In genomic region chr10:112262556-112262955, GRCh38 we compare ENCODE assay signal across 34 cellular contexts. TPM values are rescaled to one million over a fixed set of nuclear protein-coding genes. Genes with fewer than 3 reads are reported as not detected.
DNase-seq lines count a peak whose midpoint lies in the region; TF ChIP-seq lines count a peak whose summit lies in the region.
"Had no signal": no experiment of that assay in that cellular context is flagged by ENCODE, and none has a peak within 500 bp of the region (broad histone marks: within the 10 kb centered on the region; RNA-seq: fewer than 3 reads in every experiment).

No MANE protein-coding gene starts in this region.

- H3K27ac ChIP-seq in uterus: peak overlapping the region; percentile 2 to 34
- H3K27ac ChIP-seq: BLaER1 treated with 17β-estradiol and CSF1 and Interleukin-3, amounts not matched to agents 10 nM and 100 nM; pancreas had no signal

- DNase-seq in GM03348 (ENCODE audit: low spot score): peak; percentile 31
- DNase-seq in adipocyte (ENCODE audit: low read depth): no peak
- peak; percentile 46 for DNase-seq in fibroblast of the aortic adventitia (ENCODE audit: low read depth)
- DNase-seq in uterus: no peak
- no peak for DNase-seq in GF-D8 (lab: John Stamatoyannopoulos, UW)
- no peak for DNase-seq in hypothalamus (lab: John Stamatoyannopoulos, UW)
- no peak for DNase-seq in cerebellar nuclear complex (lab: John Stamatoyannopoulos, UW)
- DNase-seq: ACHN; activated CD4-positive, alpha-beta T cell treated with anti-CD3 and anti-CD28 coated beads, Interleukin-2, amount 50 U/mL, for 4 hours; activated CD4-positive, CD25-positive, alpha-beta regulatory T cell; activated CD8-positive, alpha-beta memory T cell treated with anti-CD3 and anti-CD28 coated beads, Interleukin-2, amount 10 ng/mL, durations not matched to agents 7 days and 5 days; activated gamma-delta T cell; activated naive CD8-positive, alpha-beta T cell treated with anti-CD3 and anti-CD28 coated beads for 36 hours; activated T-cell treated with anti-CD3 and anti-CD28 coated beads, Interleukin-2, amount 50 U/mL, for 4 hours; KBM-7; left colon; NCI-H1417 treated with DMSO at 0.1 percent for 48 hours; NCI-H2081 treated with DMSO at 0.1 percent for 48 hours; NCI-H2227 treated with DMSO at 0.1 percent for 48 hours; NCI-H69; pancreas; PC-3; retina; SK-N-SH; small intestine; stimulated activated naive CD4-positive, alpha-beta T cell had no signal

- peaks cover 48% of the 10 kb centered on the region for H3K4me1 ChIP-seq in adipocyte (ENCODE audit: control insufficient read depth, insufficient read depth, low read length)
- no peaks in the 10 kb centered on the region for H3K4me1 ChIP-seq in uterus
- H3K4me1 ChIP-seq: BLaER1 treated with 17β-estradiol and CSF1 and Interleukin-3, amounts not matched to agents 10 nM and 100 nM had no signal

- intact Hi-C loops in uterus (cut with DNase I; ENCODE audit: low total_unique reads): no loop called here

- TF ChIP-seq CTCF in fibroblast of the aortic adventitia (IDR thresholded peaks at IDR 0.05; ENCODE audit: insufficient read depth, low read length) (no peak), uterus (IDR thresholded peaks at IDR 0.05) (no peak)

- H3K9ac ChIP-seq in adipocyte (ENCODE audit: low read length): peak overlapping the region; percentile 77
- H3K9ac ChIP-seq: BLaER1 treated with 17β-estradiol and CSF1 and Interleukin-3, amounts not matched to agents 10 nM and 100 nM; SK-N-SH had no signal

- H3K27me3 ChIP-seq in adipocyte (replicated peaks; ENCODE audit: control insufficient read depth, insufficient read depth, low read length) (no peaks in the 10 kb centered on the region), uterus (no peaks in the 10 kb centered on the region)
- H3K27me3 ChIP-seq: BLaER1 treated with 17β-estradiol and CSF1 and Interleukin-3, amounts not matched to agents 10 nM and 100 nM; pancreas had no signal

- H3K4me3 ChIP-seq in adipocyte (ENCODE audit: low read length) (peak overlapping the region; percentile 25), fibroblast of the aortic adventitia (ENCODE audit: low read depth, low read length) (no peak overlapping the region), uterus (no peak overlapping the region)
- H3K4me3 ChIP-seq: BLaER1 treated with 17β-estradiol and CSF1 and Interleukin-3, amounts not matched to agents 10 nM and 100 nM; pancreas had no signal

- TF ChIP-seq POLR2A in uterus (IDR thresholded peaks at IDR 0.05): no peak

- H3K9me3 ChIP-seq in adipocyte (ENCODE audit: control insufficient read depth, low read length) (peaks cover 9% of the 10 kb centered on the region), uterus (no peaks in the 10 kb centered on the region)
- H3K9me3 ChIP-seq: pancreas, SK-N-SH had no signal

- H3K36me3 ChIP-seq in adipocyte (ENCODE audit: control insufficient read depth, insufficient read depth, low read length, severe bottlenecking) (no peaks in the 10 kb centered on the region), uterus (no peaks in the 10 kb centered on the region)
- H3K36me3 ChIP-seq: BLaER1 treated with 17β-estradiol and CSF1 and Interleukin-3, amounts not matched to agents 10 nM and 100 nM; pancreas had no signal

RNA-seq across cellular contexts. Expression of gene TECTB, which starts 20.6 kb away (rescaled TPM):
- total RNA-seq in fibroblast of the aortic adventitia (ENCODE audit: low replicate concordance) (not detected in 2 replicates), uterus (not detected)
- total RNA-seq: activated CD8-positive, alpha-beta memory T cell treated with anti-CD3 and anti-CD28 coated beads, Interleukin-2, amount 10 ng/mL, durations not matched to agents 7 days and 5 days; activated naive CD8-positive, alpha-beta T cell treated with anti-CD3 and anti-CD28 coated beads for 36 hours; activated T-cell treated with anti-CD3 and anti-CD28 coated beads, Interleukin-2, amount 50 U/mL, for 4 hours; dermis microvascular lymphatic vessel endothelial cell; H4; HT1080; left colon; neural crest cell; pancreas; PC-3; T-helper 1 cell treated with Interleukin-12 subunit alpha and Interleukin-12 subunit beta and Interleukin-4 antibody, amounts not matched to agents 30 ng/mL and 1 ng/mL, for 36 hours; temporal lobe; urinary bladder had no signal

Comparison
In these comparisons a context has a peak if more than half of its experiments do, and no peak if none do; other contexts are left out.
1. DNase-seq: peak in GM03348 (single experiment) and fibroblast of the aortic adventitia (single experiment); none in adipocyte (single experiment), uterus (0 of 2), GF-D8 (single experiment), hypothalamus (0 of 51) and cerebellar nuclear complex (0 of 2).